Comparison of ENCODE assay signal across 8 cellular contexts in genomic region chr22:42091446-42091764, GRCh38. TPM values are rescaled to one million over a fixed set of nuclear protein-coding genes. Genes with fewer than 3 reads are reported as not detected.
DNase-seq lines count a peak whose midpoint lies in the region; ATAC-seq and TF ChIP-seq lines count a peak whose summit lies in the region.

No MANE protein-coding gene starts in this region.

- no peaks in the 10 kb centered on the region for H3K27me3 Mint-ChIP-seq in activated B cell treated with CpG ODN at 0.5 μM for 24 hours

- peak overlapping the region; percentile 93 for H3K4me2 ChIP-seq in smooth muscle cell

- H3K27ac ChIP-seq in right cardiac atrium (ENCODE audit: low read length) (peak overlapping the region; percentile 90), smooth muscle cell (ENCODE audit: low read depth) (peak overlapping the region; percentile 88)

- WGBS in right cardiac atrium: 16% methylated on average over 7 of the region's 7 CpGs
- 38% methylated on average over 7 of the region's 7 CpGs for WGBS in smooth muscle cell (ENCODE audit: low lambda C conversion rate)

- intact Hi-C loops in activated B cell treated with CpG ODN at 0.5 μM for 24 hours (cut with micrococcal nuclease): loop anchor here (1.0 to 10.0 kb wide), 7 partner anchors 73 to 521 kb away; partner anchors contain the start of genes POLDIP3 and SERHL2
- intact Hi-C loops in right cardiac atrium (cut with DNase I): loop anchor here in 2 of 4 donors (5.0 to 10.0 kb wide), 2 partner anchors 343 to 346 kb away; partner anchors contain the start of gene NFAM1 (in 1 of the 2)

- H3K27ac Mint-ChIP-seq in activated B cell treated with CpG ODN at 0.5 μM for 24 hours: peak overlapping the region; percentile 98

- in situ Hi-C loops in HAP-1 (cut with MboI; ENCODE audit: low sequenced_read_pairs): loop anchor here (10.0 kb wide), 1 partner anchor 343 kb away; the partner anchor contains the start of gene NFAM1

- CTCF ChIA-PET in activated B cell treated with CpG ODN at 0.5 μM for 24 hours (lab: Charles Lee): interaction anchor here (0.6 to 3.1 kb wide), 17 partner anchors 9 to 394 kb away, joined by 3 to 36 read pairs (median 5); partner anchors contain the start of genes NAGA, SEPTIN3 and SMDT1

- H3K9me3 Mint-ChIP-seq in activated B cell treated with CpG ODN at 0.5 μM for 24 hours: no peaks in the 10 kb centered on the region

- H3K36me3 ChIP-seq in HAP-1 (replicated peaks): peaks cover 19% of the 10 kb centered on the region
- H3K36me3 ChIP-seq in smooth muscle cell (ENCODE audit: low read depth): no peaks in the 10 kb centered on the region

- peaks cover 11% of the 10 kb centered on the region for H3F3A ChIP-seq in smooth muscle cell (ENCODE audit: low read depth)

- peak overlapping the region; percentile 96 for H2AFZ ChIP-seq in smooth muscle cell (ENCODE audit: low read depth)

- peaks cover 17% of the 10 kb centered on the region for H4K20me1 ChIP-seq in smooth muscle cell (ENCODE audit: low read depth)

- peaks cover 30% of the 10 kb centered on the region for H3K4me1 Mint-ChIP-seq in activated B cell treated with CpG ODN at 0.5 μM for 24 hours

- POLR2A ChIA-PET in activated B cell treated with CpG ODN at 0.5 μM for 24 hours (lab: Charles Lee): interaction anchor here (0.6 to 4.3 kb wide), 18 partner anchors 8 to 462 kb away, joined by 3 to 174 read pairs (median 8); partner anchors contain the start of genes CENPM, NAGA, PHETA2 and SERHL2

- TF ChIP-seq CTCF in activated B cell treated with CpG ODN at 0.5 μM for 24 hours (IDR thresholded peaks at IDR 0.05): no peak
- TF ChIP-seq CTCF in smooth muscle cell (IDR thresholded peaks at IDR 0.05; ENCODE audit: borderline replicate concordance, insufficient read depth, poor library complexity, severe bottlenecking): no peak

- H3K4me1 ChIP-seq in HAP-1: no peaks in the 10 kb centered on the region
- peaks cover 10% of the 10 kb centered on the region for H3K4me1 ChIP-seq in right cardiac atrium (ENCODE audit: control insufficient read depth, insufficient read depth, low read length)
- H3K4me1 ChIP-seq in smooth muscle cell (ENCODE audit: low read depth): peaks cover 11% of the 10 kb centered on the region

- H3K79me2 ChIP-seq in smooth muscle cell (ENCODE audit: low read depth): peaks cover 30% of the 10 kb centered on the region

- peak overlapping the region; percentile 71 for H3K9ac ChIP-seq in smooth muscle cell (ENCODE audit: low read depth)

- peak overlapping the region; percentile 97 for H3K4me3 Mint-ChIP-seq in activated B cell treated with CpG ODN at 0.5 μM for 24 hours

- no peaks in the 10 kb centered on the region for H3K27me3 ChIP-seq in HAP-1 (ENCODE audit: low read depth)
- H3K27me3 ChIP-seq in right cardiac atrium (ENCODE audit: control insufficient read depth, insufficient read depth): no peaks in the 10 kb centered on the region
- no peaks in the 10 kb centered on the region for H3K27me3 ChIP-seq in smooth muscle cell (ENCODE audit: low read depth)

- H3K9me3 ChIP-seq in HAP-1 (0 out of 2 replicates have a peak, but pooled peaks cover 2% of the 10 kb centered on the region), right cardiac atrium (ENCODE audit: control insufficient read depth, low read length) (no peaks in the 10 kb centered on the region), smooth muscle cell (replicated peaks; ENCODE audit: low read depth) (no peaks in the 10 kb centered on the region)

- H3K4me3 ChIP-seq in HAP-1 (peak overlapping the region; percentile 81), right cardiac atrium (ENCODE audit: low read length) (peak overlapping the region; percentile 63), smooth muscle cell (peak overlapping the region; percentile 77)

- DNase-seq in HAP-1 (ENCODE audit: low spot score in 2 of 2) (no peak), activated B cell treated with CpG ODN at 0.5 μM for 24 hours (no peak), right cardiac atrium (peak in 1 of 3 donors; percentile 49), smooth muscle cell (lab: John Stamatoyannopoulos, UW; ENCODE audit: unreplicated experiment) (no peak), NCI-H1105 treated with DMSO at 0.1 percent for 48 hours (lab: John Stamatoyannopoulos, UW) (no peak), UCSD-AML1 (lab: John Stamatoyannopoulos, UW; ENCODE audit: unreplicated experiment) (no peak), AG08396 (ENCODE audit: low spot score) (no peak)

- H3K36me3 Mint-ChIP-seq in activated B cell treated with CpG ODN at 0.5 μM for 24 hours (ENCODE audit: low read depth): peaks cover 29% of the 10 kb centered on the region

- no peak for ATAC-seq in activated B cell treated with CpG ODN at 0.5 μM for 24 hours (ENCODE audit: low read depth)
- peak in 1 of 2 donors; percentile 0 for ATAC-seq in right cardiac atrium
- no peak for ATAC-seq in HG02938 (IDR thresholded peaks at IDR 0.05; ENCODE audit: unreplicated experiment)

RNA-seq across cellular contexts. Expression of gene NDUFA6, which starts 0.8 kb away (rescaled TPM):
- total RNA-seq in activated B cell treated with CpG ODN at 0.5 μM for 24 hours (73.6 and 83.2 TPM in 2 replicates), right cardiac atrium (100 to 1,000 TPM; 212 to 255 (median 231) TPM), smooth muscle cell (103 and 114 TPM in 2 replicates)
- polyA plus RNA-seq in right cardiac atrium (467 TPM), smooth muscle cell (264 and 284 TPM in 2 replicates)

RNA-seq across cellular contexts. Expression of gene SMDT1, which starts 11.9 kb away (rescaled TPM):
- total RNA-seq in activated B cell treated with CpG ODN at 0.5 μM for 24 hours: 165 and 167 TPM in 2 replicates
- total RNA-seq in right cardiac atrium: 100 to 1,000 TPM; 124 to 190 (median 153) TPM
- 188 TPM for polyA plus RNA-seq in right cardiac atrium
- total RNA-seq in smooth muscle cell: 4.4 and 6.5 TPM in 2 replicates
- 57.9 and 78.0 TPM in 2 replicates for polyA plus RNA-seq in smooth muscle cell

RNA-seq across cellular contexts. Expression of gene PHETA2, which starts 17.4 kb away (rescaled TPM):
- total RNA-seq in activated B cell treated with CpG ODN at 0.5 μM for 24 hours (2.7 and 3.1 TPM in 2 replicates), right cardiac atrium (10 to 100 TPM in 1 of 4 donors, 1 to 10 TPM in 3; 7.4 to 11.5 (median 7.9) TPM), smooth muscle cell (6.7 and 10.8 TPM in 2 replicates)
- polyA plus RNA-seq in right cardiac atrium (6.4 TPM), smooth muscle cell (12.1 and 15.9 TPM in 2 replicates)

RNA-seq across cellular contexts. Expression of gene NAGA, which starts 20.8 kb away (rescaled TPM):
- total RNA-seq in activated B cell treated with CpG ODN at 0.5 μM for 24 hours: 24.3 and 26.8 TPM in 2 replicates
- 10 to 100 TPM; 14.6 to 16.3 (median 15.4) TPM for total RNA-seq in right cardiac atrium
- 9.4 TPM for polyA plus RNA-seq in right cardiac atrium
- total RNA-seq in smooth muscle cell: 33.8 and 35.0 TPM in 2 replicates
- polyA plus RNA-seq in smooth muscle cell: 35.6 and 36.1 TPM in 2 replicates

RNA-seq across cellular contexts. Expression of gene CYP2D6, which starts 39.2 kb away (rescaled TPM):
- total RNA-seq in activated B cell treated with CpG ODN at 0.5 μM for 24 hours (1.3 and 2.8 TPM in 2 replicates), right cardiac atrium (under 1 TPM; 0.19 to 0.29 (median 0.23) TPM), smooth muscle cell (0.63 and 0.99 TPM in 2 replicates)
- polyA plus RNA-seq in right cardiac atrium (0.29 TPM), smooth muscle cell (0.41 and 0.70 TPM in 2 replicates)

Comparison
In these comparisons a context has a peak if more than half of its experiments do, and no peak if none do; other contexts are left out.
1. RNA of gene SMDT1, which starts 11.9 kb away (total RNA-seq): 124 to 190 TPM in right cardiac atrium and 165 to 167 TPM in activated B cell treated with CpG ODN at 0.5 μM for 24 hours; 4.4 to 6.5 TPM in smooth muscle cell; every median in the first group is over 10 times any median in the second.
2. Peak in every context shown above with its lines, with median percentiles within 50 percentile points of each other: H3K4me3 ChIP-seq.